ENCODE assay signal across 8 cellular contexts in genomic region chr1:10514490-10515235, GRCh38. TPM values are rescaled to one million over a fixed set of nuclear protein-coding genes. Genes with fewer than 3 reads are reported as not detected.
DNase-seq lines count a peak whose midpoint lies in the region; ATAC-seq and TF ChIP-seq lines count a peak whose summit lies in the region.

No MANE protein-coding gene starts in this region.

- ATAC-seq in stimulated activated effector memory CD8-positive, alpha-beta T cell treated with anti-CD3 and anti-CD28 coated beads, Interleukin-12 subunit alpha, Interleukin-12 subunit beta, amount 100 ng/mL, for 72 hours: no peak
- ATAC-seq in GM21786 (IDR thresholded peaks at IDR 0.05; ENCODE audit: unreplicated experiment): no peak

- no peaks in the 10 kb centered on the region for H3K9me3 Mint-ChIP-seq in stimulated activated effector memory CD8-positive, alpha-beta T cell treated with anti-CD3 and anti-CD28 coated beads, Interleukin-12 subunit alpha, Interleukin-12 subunit beta, amount 100 ng/mL, for 72 hours

- H3K27me3 ChIP-seq in fibroblast of lung (ENCODE audit: control insufficient read depth, insufficient read depth, low read length): no peaks in the 10 kb centered on the region

- no peak overlapping the region for H2AFZ ChIP-seq in fibroblast of lung (ENCODE audit: low read length)

- H3K4me2 ChIP-seq in fibroblast of lung (ENCODE audit: extremely low read depth, insufficient read depth, low read length): no peak overlapping the region

- H3K4me1 ChIP-seq in fibroblast of lung (ENCODE audit: control insufficient read depth, extremely low read depth, insufficient read depth, low read length): peaks cover 17% of the 10 kb centered on the region

- peak; percentile 91 for DNase-seq in DMS153 treated with DMSO at 0.1 percent for 48 hours (lab: John Stamatoyannopoulos, UW; ENCODE audit: unreplicated experiment)
- peak; percentile 58 to 77 for DNase-seq in Kasumi-1 (lab: John Stamatoyannopoulos, UW)
- peak; percentile 36 for DNase-seq in RWPE1 (ENCODE audit: low spot score)
- peak; percentile 44 to 51 for DNase-seq in fibroblast of lung (ENCODE audit: low read depth in 2 of 2)
- DNase-seq in stimulated activated effector memory CD8-positive, alpha-beta T cell treated with anti-CD3 and anti-CD28 coated beads, Interleukin-12 subunit alpha, Interleukin-12 subunit beta, amount 100 ng/mL, for 72 hours (ENCODE audit: low spot score in 2 of 2): no peak
- DNase-seq in activated CD8-positive, alpha-beta memory T cell treated with anti-CD3 and anti-CD28 coated beads, Interleukin-2, amount 50 U/mL, for 48 hours: no peak
- no peak for DNase-seq in stimulated activated CD4-positive, alpha-beta T cell treated with anti-CD3 and anti-CD28 coated beads, Interleukin-15, amount 100 ng/mL, for 24 hours

- H3K4me3 ChIP-seq in fibroblast of lung (replicated peaks in 1 of 4; ENCODE audit: control extremely low read depth in 1 of 4, insufficient read depth in 1 of 4, low read depth in 3 of 4, low read length in 4 of 4): no peak overlapping the region

- H4K20me1 ChIP-seq in fibroblast of lung (ENCODE audit: control insufficient read depth, extremely low read depth, insufficient read depth, low read length): no peaks in the 10 kb centered on the region

- H3K36me3 Mint-ChIP-seq in stimulated activated effector memory CD8-positive, alpha-beta T cell treated with anti-CD3 and anti-CD28 coated beads, Interleukin-12 subunit alpha, Interleukin-12 subunit beta, amount 100 ng/mL, for 72 hours: no peaks in the 10 kb centered on the region

- CTCF ChIA-PET in RWPE1 (lab: Yijun Ruan, JAX): interaction anchor here (1.0 kb wide), 1 partner anchor 423 kb away, joined by 3 read pairs; no protein-coding TSS in a partner anchor

- H3K79me2 ChIP-seq in fibroblast of lung (ENCODE audit: control insufficient read depth, insufficient read depth, low read length): peaks cover 24% of the 10 kb centered on the region

- H3K36me3 ChIP-seq in fibroblast of lung (ENCODE audit: control insufficient read depth, insufficient read depth, low read length): no peaks in the 10 kb centered on the region

- H3K4me3 Mint-ChIP-seq in stimulated activated effector memory CD8-positive, alpha-beta T cell treated with anti-CD3 and anti-CD28 coated beads, Interleukin-12 subunit alpha, Interleukin-12 subunit beta, amount 100 ng/mL, for 72 hours: peak overlapping the region; percentile 37

- POLR2A ChIA-PET in RWPE1 (lab: Yijun Ruan, JAX; ENCODE audit: low non-redundant PET): no interaction called here

- TF ChIP-seq CTCF in RWPE1 (conservative IDR thresholded peaks at IDR 0.05; ENCODE audit: low read depth) (peak; percentile 76), fibroblast of lung (conservative IDR thresholded peaks at IDR 0.05 in 1 of 2, IDR thresholded peaks at IDR 0.05 in 1 of 2; ENCODE audit: low read depth in 1 of 2, low read length in 2 of 2) (peak; percentile 51 to 56)

- H3K9ac ChIP-seq in fibroblast of lung (ENCODE audit: insufficient read depth, low read length): no peak overlapping the region

- H3K9me3 ChIP-seq in fibroblast of lung (ENCODE audit: control insufficient read depth, insufficient read depth, low read depth, low read length): no peaks in the 10 kb centered on the region

- H3K27ac ChIP-seq in RWPE1 (no peak overlapping the region), fibroblast of lung (ENCODE audit: insufficient read depth, low read length) (no peak overlapping the region)

- H3K27ac Mint-ChIP-seq in stimulated activated effector memory CD8-positive, alpha-beta T cell treated with anti-CD3 and anti-CD28 coated beads, Interleukin-12 subunit alpha, Interleukin-12 subunit beta, amount 100 ng/mL, for 72 hours: peak overlapping the region; percentile 67

- peaks cover 71% of the 10 kb centered on the region for H3K4me1 Mint-ChIP-seq in stimulated activated effector memory CD8-positive, alpha-beta T cell treated with anti-CD3 and anti-CD28 coated beads, Interleukin-12 subunit alpha, Interleukin-12 subunit beta, amount 100 ng/mL, for 72 hours

RNA-seq across cellular contexts. Expression of gene PEX14, which starts 39.9 kb away (rescaled TPM):
- total RNA-seq in fibroblast of lung: 8.2 and 11.4 TPM in 2 replicates
- polyA plus RNA-seq in fibroblast of lung: 10.3 and 14.4 TPM in 2 replicates
- polyA plus RNA-seq in fibroblast of lung (2012): 17.8 and 23.5 TPM in 2 replicates
- polyA minus RNA-seq in fibroblast of lung (ENCODE audit: low replicate concordance): 12.0 and 12.2 TPM in 2 replicates

RNA-seq across cellular contexts. Expression of gene DFFA, which starts 42.3 kb away (rescaled TPM):
- 32.1 and 33.5 TPM in 2 replicates for total RNA-seq in fibroblast of lung
- 27.8 and 34.2 TPM in 2 replicates for polyA plus RNA-seq in fibroblast of lung
- 26.0 and 34.0 TPM in 2 replicates for polyA plus RNA-seq in fibroblast of lung (2012)
- polyA minus RNA-seq in fibroblast of lung (ENCODE audit: low replicate concordance): 38.7 and 44.5 TPM in 2 replicates

Comparison
In these comparisons a context has a peak if more than half of its experiments do, and no peak if none do; other contexts are left out.
1. DNase-seq: peak in DMS153 treated with DMSO at 0.1 percent for 48 hours (single experiment), Kasumi-1 (2 of 2), RWPE1 (single experiment) and fibroblast of lung (2 of 2); none in stimulated activated effector memory CD8-positive, alpha-beta T cell treated with anti-CD3 and anti-CD28 coated beads, Interleukin-12 subunit alpha, Interleukin-12 subunit beta, amount 100 ng/mL, for 72 hours (0 of 2), activated CD8-positive, alpha-beta memory T cell treated with anti-CD3 and anti-CD28 coated beads, Interleukin-2, amount 50 U/mL, for 48 hours (single experiment) and stimulated activated CD4-positive, alpha-beta T cell treated with anti-CD3 and anti-CD28 coated beads, Interleukin-15, amount 100 ng/mL, for 24 hours (single experiment).